In the genomic region with DNA sequence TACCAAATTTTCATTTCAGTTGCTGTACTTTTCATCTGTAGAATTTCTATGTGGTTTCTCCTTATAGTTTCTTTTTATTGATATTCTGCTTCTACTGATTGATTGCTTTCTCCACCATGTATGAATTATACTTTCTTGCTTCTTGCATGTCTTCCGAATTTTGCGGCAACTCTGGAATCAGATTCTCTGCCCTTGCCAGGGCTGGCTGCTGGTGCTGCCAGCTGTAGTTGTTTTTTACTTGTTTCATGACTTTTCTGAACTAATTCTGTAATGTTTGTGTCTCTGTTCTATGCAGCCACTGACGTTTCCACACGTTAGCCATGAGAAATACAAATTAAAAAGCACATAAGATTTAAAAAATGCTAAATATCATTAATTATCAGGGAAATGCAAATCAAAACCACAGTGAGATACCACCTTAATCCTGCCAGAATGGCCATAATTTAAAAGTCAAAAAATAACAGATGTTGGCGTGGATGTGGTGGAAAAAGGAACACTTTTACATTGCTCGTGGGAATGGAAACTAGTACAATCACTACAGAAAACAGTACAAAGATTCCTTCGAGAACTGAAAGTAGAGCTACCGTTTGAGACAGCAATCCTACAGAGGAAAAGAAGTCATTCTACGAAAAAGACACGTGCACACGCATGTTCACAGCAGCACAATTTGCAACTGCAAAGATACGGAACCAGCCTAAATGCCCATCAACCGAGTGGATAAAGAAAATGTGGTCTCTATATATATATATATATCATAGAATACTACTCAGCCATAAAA, we compare ENCODE assay signal across 18 cellular contexts.
"Had no signal": no experiment of that assay in that cellular context is flagged by ENCODE, and none has a peak within 500 bp of the region (broad histone marks: within the 10 kb centered on the region; RNA-seq: fewer than 3 reads in every experiment).

No MANE protein-coding gene starts in this region.

- H3K9me3 ChIP-seq: adrenal gland, gastroesophageal sphincter, spleen, transverse colon, vagina had no signal

- H3K4me3 ChIP-seq: adrenal gland, gastroesophageal sphincter, spleen, transverse colon, vagina had no signal

- H3K27me3 ChIP-seq: adrenal gland, gastroesophageal sphincter, spleen, transverse colon, vagina had no signal

- ATAC-seq: activated naive CD4-positive, alpha-beta T cell treated with anti-CD3 and anti-CD28 coated beads, Interleukin-2, amount 50 U/mL, for 72 hours; esophagus mucosa; gastroesophageal sphincter; WTC11 had no signal

- H3K36me3 ChIP-seq: transverse colon, vagina had no signal

- H3K27ac ChIP-seq: adrenal gland, gastroesophageal sphincter, spleen, transverse colon, vagina had no signal

- H3K4me1 ChIP-seq: adrenal gland, gastroesophageal sphincter, spleen, transverse colon, vagina had no signal

- FAIRE-seq: bronchial epithelial cell, TTC549 had no signal

- DNase-seq: activated CD4-positive, alpha-beta T cell treated with anti-CD3 and anti-CD28 coated beads, Interleukin-2, amount 10 ng/mL, durations not matched to agents 24 days and 14 days; activated CD8-positive, alpha-beta memory T cell treated with anti-CD3 and anti-CD28 coated beads, Interleukin-2, amount 50 U/mL, for 48 hours; activated effector memory CD4-positive, alpha-beta T cell treated with anti-CD3 and anti-CD28 coated beads, Interleukin-2, amount 50 U/mL, for 16 hours; activated T-cell treated with anti-CD3 and anti-CD28 coated beads, Interleukin-2, amount 50 U/mL, for 48 hours; adrenal gland; effector CD4-positive, alpha-beta T cell; occipital lobe; posterior cingulate gyrus; spleen; stimulated activated naive CD4-positive, alpha-beta T cell treated with Interleukin-2 at 50 U/mL for 16 hours; transverse colon had no signal
